15 cellular contexts compared by ENCODE assay signal in the genomic region with DNA sequence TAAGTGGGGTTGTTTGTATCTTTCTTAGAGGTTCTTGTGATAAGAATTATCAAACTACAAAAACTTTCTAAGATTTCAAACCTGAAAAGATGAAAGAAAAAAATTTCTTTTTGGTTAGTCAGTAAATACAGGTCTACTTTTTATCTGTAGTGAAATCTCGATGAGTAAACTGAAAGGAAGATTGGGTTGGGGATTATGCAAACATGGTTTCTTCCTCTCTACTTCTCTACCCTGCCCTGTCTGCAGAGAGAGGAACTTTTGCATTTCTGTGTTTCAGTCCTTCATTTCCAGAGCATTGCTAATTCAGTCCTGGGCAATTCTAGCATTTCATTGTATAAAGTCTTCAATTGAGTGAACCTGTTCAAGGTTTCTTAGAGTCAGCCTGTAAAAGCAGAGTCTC. TPM values are rescaled to one million over a fixed set of nuclear protein-coding genes. Genes with fewer than 3 reads are reported as not detected.
DNase-seq lines count a peak whose midpoint lies in the region; ATAC-seq and TF ChIP-seq lines count a peak whose summit lies in the region.
"Had no signal": no experiment of that assay in that cellular context is flagged by ENCODE, and none has a peak within 500 bp of the region (broad histone marks: within the 10 kb centered on the region; RNA-seq: fewer than 3 reads in every experiment).

No MANE protein-coding gene starts in this region.

- H3K4me3 Mint-ChIP-seq in central memory CD8-positive, alpha-beta T cell, result no peak overlapping the region

- no peaks in the 10 kb centered on the region for H3K4me1 ChIP-seq in upper lobe of left lung
- H3K4me1 ChIP-seq: left ventricle myocardium inferior had no signal

- H3K27me3 ChIP-seq in upper lobe of left lung, result no peaks in the 10 kb centered on the region

- TF ChIP-seq EP300 in upper lobe of left lung (IDR thresholded peaks at IDR 0.05), result no peak

- H3K27ac ChIP-seq in upper lobe of left lung, result no peak overlapping the region
- H3K27ac ChIP-seq: left ventricle myocardium inferior had no signal

- ATAC-seq in HG02571 (IDR thresholded peaks at IDR 0.05; ENCODE audit: unreplicated experiment) (peak; percentile 68), upper lobe of left lung (ENCODE audit: low FRiP score in 2 of 2) (no peak)
- ATAC-seq in central memory CD8-positive, alpha-beta T cell (replicated peaks; ENCODE audit: extremely low read depth, poor library complexity, severe bottlenecking), result peak; percentile 32

- no peak overlapping the region for H3K27ac Mint-ChIP-seq in central memory CD8-positive, alpha-beta T cell (ENCODE audit: low read depth)

- H3K4me1 Mint-ChIP-seq in central memory CD8-positive, alpha-beta T cell, result peaks cover 6% of the 10 kb centered on the region

- H3K36me3 Mint-ChIP-seq in central memory CD8-positive, alpha-beta T cell (ENCODE audit: insufficient read depth), result no peaks in the 10 kb centered on the region

- H3K9me3 Mint-ChIP-seq in central memory CD8-positive, alpha-beta T cell, result no peaks in the 10 kb centered on the region

- DNase-seq in SKM-1 (lab: John Stamatoyannopoulos, UW; ENCODE audit: unreplicated experiment) (peak; percentile 8), SKM-1 treated with dmso at 0.1 percent for 144 hours (lab: John Stamatoyannopoulos, UW; ENCODE audit: unreplicated experiment) (no peak), MV-4-11 (lab: John Stamatoyannopoulos, UW) (peak; percentile 3), HT-29 (ENCODE audit: low spot score) (no peak), upper lobe of left lung (no peak)
- no peak for DNase-seq in central memory CD8-positive, alpha-beta T cell (ENCODE audit: low spot score in 2 of 2)
- DNase-seq in NK-92 treated with Interleukin-12 subunit alpha and Interleukin-12 subunit beta, amount 100 ng/mL, for 24 hours (lab: John Stamatoyannopoulos, UW), result no peak
- DNase-seq: amygdala; DND-41; effector memory CD4-positive, alpha-beta T cell; glutamatergic neuron; left ventricle myocardium inferior; NCI-H2081 treated with DMSO at 0.1 percent for 48 hours; nucleus accumbens had no signal

- no peak overlapping the region for H3K4me3 ChIP-seq in upper lobe of left lung
- H3K4me3 ChIP-seq: left ventricle myocardium inferior had no signal

- no peaks in the 10 kb centered on the region for H3K9me3 ChIP-seq in upper lobe of left lung
- H3K9me3 ChIP-seq: left ventricle myocardium inferior had no signal

- TF ChIP-seq CTCF in upper lobe of left lung (IDR thresholded peaks at IDR 0.05), result no peak

- H3K27me3 Mint-ChIP-seq in central memory CD8-positive, alpha-beta T cell, result no peaks in the 10 kb centered on the region

- WGBS in upper lobe of left lung, 2 donors, result 25 to 45% methylated on average over 1 of the region's 1 CpG

- no peak for TF ChIP-seq POLR2A in upper lobe of left lung (IDR thresholded peaks at IDR 0.05)

- no peaks in the 10 kb centered on the region for H3K36me3 ChIP-seq in upper lobe of left lung
- H3K36me3 ChIP-seq: left ventricle myocardium inferior had no signal

RNA-seq across cellular contexts. Expression of gene IL2, which starts 51.6 kb away (rescaled TPM):
- not detected in 2 replicates for total RNA-seq in HT-29 (2014; rRNA removed; shearing (Covaris generic))
- 1 to 10 TPM in 2 of 6 donors, not detected in 4; 1.0 to 1.8 TPM for total RNA-seq in upper lobe of left lung
- total RNA-seq: left ventricle myocardium inferior had no signal

Comparison
In these comparisons a context has a peak if more than half of its experiments do, and no peak if none do; other contexts are left out.
1. DNase-seq: peak in SKM-1 (single experiment) and MV-4-11 (single experiment); none in SKM-1 treated with dmso at 0.1 percent for 144 hours (single experiment), central memory CD8-positive, alpha-beta T cell (0 of 2), HT-29 (single experiment), upper lobe of left lung (0 of 2) and NK-92 treated with Interleukin-12 subunit alpha and Interleukin-12 subunit beta, amount 100 ng/mL, for 24 hours (single experiment).
2. ATAC-seq: peak in HG02571 (single experiment) and central memory CD8-positive, alpha-beta T cell (single experiment); none in upper lobe of left lung (0 of 2).